1 cellular context compared by ENCODE assay signal in genomic region chr1:53835491-53835890, GRCh38.
TF ChIP-seq lines count a peak whose summit lies in the region.

No MANE protein-coding gene starts in this region.

TF ChIP-seq in GM23338, 12 proteins besides CTCF, POLR2A, EP300 and RAD21 (continued from another document):
- TF ChIP-seq REST (IDR thresholded peaks at IDR 0.05; ENCODE audit: unreplicated experiment), result no peak
